ENCODE assay signal across 18 cellular contexts in genomic region chr12:50422855-50423254, GRCh38. TPM values are rescaled to one million over a fixed set of nuclear protein-coding genes. Genes with fewer than 3 reads are reported as not detected.
"Had no signal": no experiment of that assay in that cellular context is flagged by ENCODE, and none has a peak within 500 bp of the region (broad histone marks: within the 10 kb centered on the region; RNA-seq: fewer than 3 reads in every experiment).

No MANE protein-coding gene starts in this region.

RNA-seq across cellular contexts. Expression of gene FAM186A, which starts 26.4 kb away (rescaled TPM):
- total RNA-seq: colonic mucosa, dermis blood vessel endothelial cell, dermis microvascular lymphatic vessel endothelial cell, dorsolateral prefrontal cortex, endodermal cell, endothelial cell of umbilical vein, epithelial cell of proximal tubule, esophagus mucosa, esophagus muscularis mucosa, esophagus squamous epithelium, foreskin keratinocyte, frontal cortex, gastrocnemius medialis, gastroesophageal sphincter, glomerular endothelial cell, heart left ventricle, heart right ventricle had no signal
- polyA plus RNA-seq: endothelial cell of umbilical vein, fibroblast of lung, foreskin keratinocyte, heart left ventricle, heart right ventricle had no signal
